Comparison of ENCODE assay signal across 8 cellular contexts in the genomic region with DNA sequence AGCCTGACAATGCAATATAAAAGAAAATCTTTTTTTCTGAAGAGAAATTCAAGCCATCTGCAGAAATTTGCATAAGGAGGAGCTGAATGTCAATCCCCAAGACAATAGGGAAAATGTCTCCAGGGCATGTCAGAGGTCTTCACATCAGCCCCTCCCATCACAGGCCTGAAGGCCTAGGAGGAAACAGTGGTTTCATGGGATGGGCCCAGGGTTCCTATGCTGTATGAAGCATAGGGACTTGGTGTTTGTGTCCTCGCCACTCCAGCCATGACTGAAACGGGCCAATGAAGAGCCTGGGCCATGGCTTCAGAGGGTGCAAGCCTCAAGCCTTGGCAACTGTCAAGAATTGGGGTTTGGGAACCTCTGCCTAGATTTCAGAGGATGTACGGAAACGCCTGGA.
"Had no signal": no experiment of that assay in that cellular context is flagged by ENCODE, and none has a peak within 500 bp of the region (broad histone marks: within the 10 kb centered on the region; RNA-seq: fewer than 3 reads in every experiment).

No MANE protein-coding gene starts in this region.

- H3K27ac ChIP-seq: HL-60, KMS-11 had no signal

- ATAC-seq: HepG2, K562 had no signal

- H3K27me3 Mint-ChIP-seq: IgD-negative memory B cell had no signal

- H3K36me3 Mint-ChIP-seq: IgD-negative memory B cell had no signal

- H3K4me1 Mint-ChIP-seq: IgD-negative memory B cell had no signal

- H3K4me3 Mint-ChIP-seq: IgD-negative memory B cell had no signal

- H3K4me3 ChIP-seq: K562 had no signal

- H3K27ac Mint-ChIP-seq: IgD-negative memory B cell had no signal

- DNase-seq: IMR-90, KBM-7, KG1 had no signal
